In genomic region chr17:32124985-32125847, GRCh38 we compare ENCODE assay signal across 12 cellular contexts. TPM values are rescaled to one million over a fixed set of nuclear protein-coding genes. Genes with fewer than 3 reads are reported as not detected.
A peak's percentile ranks its signal among the peaks of the same experiment; 100 is the strongest.
DNase-seq lines count a peak whose midpoint lies in the region; ATAC-seq and TF ChIP-seq lines count a peak whose summit lies in the region.
"Had no signal": no experiment of that assay in that cellular context is flagged by ENCODE, and none has a peak within 500 bp of the region (broad histone marks: within the 10 kb centered on the region; RNA-seq: fewer than 3 reads in every experiment).

No MANE protein-coding gene starts in this region.

- ATAC-seq in activated naive CD8-positive, alpha-beta T cell treated with anti-CD3 and anti-CD28 coated beads, Interleukin-2, amount 50 U/mL, for 24 hours = no peak
- ATAC-seq: activated T-cell treated with anti-CD3 and anti-CD28 coated beads, Interleukin-2, amount 50 U/mL, for 72 hours had no signal

- H3K27ac Mint-ChIP-seq in activated naive CD8-positive, alpha-beta T cell treated with anti-CD3 and anti-CD28 coated beads, Interleukin-2, amount 50 U/mL, for 24 hours = peak overlapping the region; percentile 40
- H3K27ac Mint-ChIP-seq in mesothelial cell of epicardium = peak overlapping the region; percentile 57
- H3K27ac Mint-ChIP-seq: activated T-cell treated with anti-CD3 and anti-CD28 coated beads, Interleukin-2, amount 50 U/mL, for 72 hours had no signal

- POLR2A ChIA-PET in HEK293 (lab: Yijun Ruan, JAX) = interaction anchor here (1.9 kb wide), 1 partner anchor 17 kb away, joined by 4 read pairs; the partner anchor contains the start of gene RHOT1

- peaks cover 5% of the 10 kb centered on the region for H3K36me3 Mint-ChIP-seq in activated naive CD8-positive, alpha-beta T cell treated with anti-CD3 and anti-CD28 coated beads, Interleukin-2, amount 50 U/mL, for 24 hours (ENCODE audit: low read depth)
- no peaks in the 10 kb centered on the region for H3K36me3 Mint-ChIP-seq in mesothelial cell of epicardium

- H3K4me1 Mint-ChIP-seq in activated naive CD8-positive, alpha-beta T cell treated with anti-CD3 and anti-CD28 coated beads, Interleukin-2, amount 50 U/mL, for 24 hours = peaks cover 15% of the 10 kb centered on the region
- H3K4me1 Mint-ChIP-seq in mesothelial cell of epicardium = peaks cover 21% of the 10 kb centered on the region

- H3K27ac ChIP-seq in HEK293 (ENCODE audit: extremely low read depth, low read depth, low read length) = no peak overlapping the region
- H3K27ac ChIP-seq: C4-2B had no signal

- H3K4me3 ChIP-seq in HEK293 (ENCODE audit: low read depth, low read length) = no peak overlapping the region

- TF ChIP-seq CTCF in HEK293 (tag by site-specific recombination; IDR thresholded peaks at IDR 0.05) (no peak), mesothelial cell of epicardium (IDR thresholded peaks at IDR 0.05; ENCODE audit: unreplicated experiment) (no peak)

- H3K4me3 Mint-ChIP-seq in activated naive CD8-positive, alpha-beta T cell treated with anti-CD3 and anti-CD28 coated beads, Interleukin-2, amount 50 U/mL, for 24 hours = no peak overlapping the region
- no peak overlapping the region for H3K4me3 Mint-ChIP-seq in mesothelial cell of epicardium

- DNase-seq in ACHN = peak; percentile 64
- no peak for DNase-seq in activated naive CD8-positive, alpha-beta T cell treated with anti-CD3 and anti-CD28 coated beads, Interleukin-2, amount 50 U/mL, for 24 hours
- no peak for DNase-seq in mesothelial cell of epicardium (ENCODE audit: low spot score in 2 of 2, unreplicated experiment in 2 of 2)
- no peak for DNase-seq in stimulated activated CD8-positive, alpha-beta memory T cell treated with anti-CD3 and anti-CD28 coated beads, Interleukin-4, amount 100 ng/mL, for 48 hours
- no peak for DNase-seq in NCI-H1436 (lab: John Stamatoyannopoulos, UW)
- no peak for DNase-seq in NCI-H1436 treated with DMSO at 0.1 percent for 48 hours (lab: John Stamatoyannopoulos, UW)
- DNase-seq: activated CD4-positive, CD25-positive, alpha-beta regulatory T cell; activated T-cell treated with anti-CD3 and anti-CD28 coated beads, Interleukin-2, amount 50 U/mL, for 72 hours; NCI-H1048; SIG-M5 had no signal

- CTCF ChIA-PET in HEK293 (lab: Yijun Ruan, JAX) = interaction anchor here (0.5 to 5.0 kb wide), 5 partner anchors 8 to 752 kb away, joined by 3 to 68 read pairs (median 5); partner anchors contain the start of gene RHOT1

- H3K4me1 ChIP-seq in HEK293 (ENCODE audit: control insufficient read depth, insufficient read depth, low read length) = peaks cover 12% of the 10 kb centered on the region

- in situ Hi-C loops in ACHN (cut with HindIII; ENCODE audit: low pct_ligation_motif_present, low pct_unique_long_range_greater_than_20kb, low sequenced_read_pairs) = loop anchor here (25.0 kb wide), 1 partner anchor 113 kb away; the partner anchor contains the start of gene LRRC37B

- H3K36me3 ChIP-seq in HEK293 (ENCODE audit: control insufficient read depth in 2 of 2, insufficient read depth in 1 of 2, low read length in 2 of 2) = no peaks in the 10 kb centered on the region

- H3K9me3 ChIP-seq in HEK293 (ENCODE audit: control insufficient read depth, insufficient read depth, low read depth, low read length) = no peaks in the 10 kb centered on the region

- no peaks in the 10 kb centered on the region for H3K9me3 Mint-ChIP-seq in activated naive CD8-positive, alpha-beta T cell treated with anti-CD3 and anti-CD28 coated beads, Interleukin-2, amount 50 U/mL, for 24 hours
- no peaks in the 10 kb centered on the region for H3K9me3 Mint-ChIP-seq in mesothelial cell of epicardium
- H3K9me3 Mint-ChIP-seq: activated T-cell treated with anti-CD3 and anti-CD28 coated beads, Interleukin-2, amount 50 U/mL, for 72 hours had no signal

- no peaks in the 10 kb centered on the region for H3K27me3 Mint-ChIP-seq in activated naive CD8-positive, alpha-beta T cell treated with anti-CD3 and anti-CD28 coated beads, Interleukin-2, amount 50 U/mL, for 24 hours
- H3K27me3 Mint-ChIP-seq in mesothelial cell of epicardium (ENCODE audit: low read depth) = no peaks in the 10 kb centered on the region

TF ChIP-seq in HEK293, 187 proteins besides CTCF, POLR2A, EP300 and RAD21 (continues in another document):
- peak; percentile 66 for TF ChIP-seq ZIC2 (tag by site-specific recombination; IDR thresholded peaks at IDR 0.05)
- no peak for TF ChIP-seq ZNF10 (tag by site-specific recombination; IDR thresholded peaks at IDR 0.05)
- TF ChIP-seq ZNF670 (tag by site-specific recombination; IDR thresholded peaks at IDR 0.05; ENCODE audit: low read depth) = no peak
- TF ChIP-seq ZBTB6 (tag by site-specific recombination; IDR thresholded peaks at IDR 0.05) = no peak
- TF ChIP-seq ZFHX2 (tag by site-specific recombination; conservative IDR thresholded peaks at IDR 0.05) = 0 out of 2 replicates have a peak, but pooled peaks have one; percentile 13
- TF ChIP-seq ZNF266 (tag by site-specific recombination; IDR thresholded peaks at IDR 0.05; ENCODE audit: low read depth) = no peak
- TF ChIP-seq HOXA7 (CRISPR knock-in tag; IDR thresholded peaks at IDR 0.05; ENCODE audit: borderline replicate concordance) = no peak
- TF ChIP-seq TCF7L2 (IDR thresholded peaks at IDR 0.05; ENCODE audit: borderline replicate concordance, low read depth, low read length) = no peak
- no peak for TF ChIP-seq ZFP69B (tag by site-specific recombination; IDR thresholded peaks at IDR 0.05)
- peak; percentile 58 for TF ChIP-seq GLIS1 (tag by site-specific recombination; IDR thresholded peaks at IDR 0.05)
- no peak for TF ChIP-seq ZNF16 (tag by site-specific recombination; IDR thresholded peaks at IDR 0.05; ENCODE audit: low read depth)
- no peak for TF ChIP-seq ZNF146 (tag by site-specific recombination; IDR thresholded peaks at IDR 0.05)
- TF ChIP-seq ZNF830 (tag by site-specific recombination; IDR thresholded peaks at IDR 0.05; ENCODE audit: low read depth) = no peak
- no peak for TF ChIP-seq KLF7 (tag by site-specific recombination; IDR thresholded peaks at IDR 0.05; ENCODE audit: borderline replicate concordance)
- TF ChIP-seq ZSCAN4 (tag by site-specific recombination; IDR thresholded peaks at IDR 0.05) = 0 out of 2 replicates have a peak, but pooled peaks have one; percentile 56
- no peak for TF ChIP-seq ZNF837 (tag by site-specific recombination; IDR thresholded peaks at IDR 0.05)
- no peak for TF ChIP-seq ZNF324 (tag by site-specific recombination; IDR thresholded peaks at IDR 0.05)
- TF ChIP-seq ZNF600 (tag by site-specific recombination; IDR thresholded peaks at IDR 0.05) = 0 out of 2 replicates have a peak, but pooled peaks have one; percentile 30
- peak; percentile 52; the same call in 1 of the 2 replicates for TF ChIP-seq EGR2 (tag by site-specific recombination; IDR thresholded peaks at IDR 0.05; ENCODE audit: low read depth)
- TF ChIP-seq ZNF560 (tag by site-specific recombination; IDR thresholded peaks at IDR 0.05; ENCODE audit: borderline replicate concordance) = no peak
- TF ChIP-seq ZNF112 (tag by site-specific recombination; IDR thresholded peaks at IDR 0.05) = no peak

RNA-seq across cellular contexts. Expression of gene RHOT1, which starts 17.1 kb away (rescaled TPM):
- 31.7 to 36.9 TPM (median 34.6 TPM) in 3 replicates for total RNA-seq in mesothelial cell of epicardium
